In genomic region chr15:67123291-67123690, GRCh38 we compare ENCODE assay signal across 7 cellular contexts. TPM values are rescaled to one million over a fixed set of nuclear protein-coding genes. Genes with fewer than 3 reads are reported as not detected.
DNase-seq lines count a peak whose midpoint lies in the region; ATAC-seq and TF ChIP-seq lines count a peak whose summit lies in the region.
"Not testable (repeated sequence)": the region's sequence is repeated elsewhere in the genome, so short reads cannot be mapped to it uniquely, and the experiment has no call there.

No MANE protein-coding gene starts in this region.

- H3K27ac Mint-ChIP-seq in CD4-positive, CD25-positive, alpha-beta regulatory T cell = peak overlapping the region; percentile 40 to 92 (median 66)
- H3K27ac Mint-ChIP-seq in activated CD4-positive, alpha-beta T cell treated with anti-CD3 and anti-CD28 coated beads, Interleukin-2, amount 10 ng/mL, durations not matched to agents 24 days and 14 days = peak overlapping the region; percentile 56

- H3K36me3 Mint-ChIP-seq in CD4-positive, CD25-positive, alpha-beta regulatory T cell = not testable (repeated sequence)
- peaks cover 41% of the 10 kb centered on the region for H3K36me3 Mint-ChIP-seq in activated CD4-positive, alpha-beta T cell treated with anti-CD3 and anti-CD28 coated beads, Interleukin-2, amount 10 ng/mL, durations not matched to agents 24 days and 14 days (ENCODE audit: low read depth)

- not testable (repeated sequence) for H3K4me3 ChIP-seq in CD4-positive, CD25-positive, alpha-beta regulatory T cell (ENCODE audit: low read depth, low read length); PC-3 (ENCODE audit: low read length); coronary artery; left ventricle myocardium inferior; trophoblast cell (ENCODE audit: low read depth, low read length); stomach

- not testable (repeated sequence) for H3K36me3 ChIP-seq in CD4-positive, CD25-positive, alpha-beta regulatory T cell (ENCODE audit: control insufficient read depth, insufficient read depth, low read length); PC-3 (ENCODE audit: low read depth, low read length); left ventricle myocardium inferior; stomach
- H3K36me3 ChIP-seq in trophoblast cell (ENCODE audit: control insufficient read depth in 1 of 2, insufficient read depth in 2 of 2, low read length in 2 of 2) = peaks cover 0 to 10% of the 10 kb centered on the region in 2 experiments

- H2AFZ ChIP-seq in PC-3 (ENCODE audit: low read length); trophoblast cell (ENCODE audit: insufficient read depth, low read length, poor library complexity): not testable (repeated sequence)

- not testable (repeated sequence) for TF ChIP-seq POLR2A in stomach (IDR thresholded peaks at IDR 0.05)

- not testable (repeated sequence) for H4K91ac ChIP-seq in trophoblast cell (ENCODE audit: low read depth, low read length)

- H3K4me1 ChIP-seq in CD4-positive, CD25-positive, alpha-beta regulatory T cell (ENCODE audit: control insufficient read depth, insufficient read depth, low read length, poor library complexity, severe bottlenecking) = peaks cover 49% of the 10 kb centered on the region
- H3K4me1 ChIP-seq in PC-3 (ENCODE audit: insufficient read depth, low read length) (peaks cover 85% of the 10 kb centered on the region), left ventricle myocardium inferior (peaks cover 93% of the 10 kb centered on the region), trophoblast cell (ENCODE audit: control insufficient read depth in 1 of 2, insufficient read depth in 2 of 2, low read length in 2 of 2) (peaks cover 32 to 49% of the 10 kb centered on the region in 2 experiments), stomach (peaks cover 63 to 92% (median 79%) of the 10 kb centered on the region in 4 donors)

- not testable (repeated sequence) for H3K18ac ChIP-seq in trophoblast cell (ENCODE audit: low read length)

- not testable (repeated sequence) for H2AK5ac ChIP-seq in trophoblast cell (ENCODE audit: low read length)

- intact Hi-C loops in PC-3 (cut with micrococcal nuclease); activated CD4-positive, alpha-beta T cell treated with anti-CD3 and anti-CD28 coated beads, Interleukin-2, amount 10 ng/mL, durations not matched to agents 24 days and 14 days (cut with micrococcal nuclease); left ventricle myocardium inferior (cut with micrococcal nuclease): not testable (repeated sequence)
- intact Hi-C loops in stomach (cut with DNase I; ENCODE audit: low total_unique reads) = loop anchor here (10.0 kb wide), 1 partner anchor 58 kb away; the partner anchor contains the start of gene SMAD3

- not testable (repeated sequence) for H3K79me1 ChIP-seq in trophoblast cell (ENCODE audit: low read length)

- TF ChIP-seq EP300 in stomach (IDR thresholded peaks at IDR 0.05) = not testable (repeated sequence)

- not testable (repeated sequence) for H4K8ac ChIP-seq in trophoblast cell (ENCODE audit: low read depth, low read length)

- not testable (repeated sequence) for DNase-seq in CD4-positive, CD25-positive, alpha-beta regulatory T cell; PC-3; activated CD4-positive, alpha-beta T cell treated with anti-CD3 and anti-CD28 coated beads, Interleukin-2, amount 10 ng/mL, durations not matched to agents 24 days and 14 days; coronary artery (ENCODE audit: low spot score); left ventricle myocardium inferior; stomach
- peak; percentile 46 to 87 for DNase-seq in trophoblast cell

- peak overlapping the region in 1 of 4 donors; percentile 21 for H3K4me3 Mint-ChIP-seq in CD4-positive, CD25-positive, alpha-beta regulatory T cell
- not testable (repeated sequence) for H3K4me3 Mint-ChIP-seq in activated CD4-positive, alpha-beta T cell treated with anti-CD3 and anti-CD28 coated beads, Interleukin-2, amount 10 ng/mL, durations not matched to agents 24 days and 14 days

- H3K9me3 Mint-ChIP-seq in CD4-positive, CD25-positive, alpha-beta regulatory T cell; activated CD4-positive, alpha-beta T cell treated with anti-CD3 and anti-CD28 coated beads, Interleukin-2, amount 10 ng/mL, durations not matched to agents 24 days and 14 days: not testable (repeated sequence)

- not testable (repeated sequence) for H4K20me1 ChIP-seq in PC-3 (ENCODE audit: low read length)

- not testable (repeated sequence) for H2BK5ac ChIP-seq in trophoblast cell (ENCODE audit: low read depth, low read length, poor library complexity)

- no CpG with 5 or more reads among the region's 8 CpGs for WGBS in trophoblast cell (ENCODE audit: extremely low coverage, insufficient coverage, insufficient read length)
- 91 to 96% (median 94%) methylated on average over 8 of the region's 8 CpGs for WGBS in stomach, 5 donors

- H3F3A ChIP-seq in PC-3 (ENCODE audit: low read length, unreplicated experiment) = peaks cover 20% of the 10 kb centered on the region

- H3K79me2 ChIP-seq in PC-3 (ENCODE audit: low read length) = peaks cover 83% of the 10 kb centered on the region
- H3K79me2 ChIP-seq in trophoblast cell (ENCODE audit: control insufficient read depth, insufficient read depth, low read length, poor library complexity) = not testable (repeated sequence)

- POLR2A ChIA-PET in PC-3 (lab: Charles Lee; ENCODE audit: unreplicated experiment) = not testable (repeated sequence)

- not testable (repeated sequence) for H3K27me3 ChIP-seq in CD4-positive, CD25-positive, alpha-beta regulatory T cell (ENCODE audit: control insufficient read depth, insufficient read depth, low read length); PC-3 (ENCODE audit: low read length); left ventricle myocardium inferior (ENCODE audit: low read depth); trophoblast cell (ENCODE audit: insufficient read depth, low read length); stomach

- not testable (repeated sequence) for H3K4ac ChIP-seq in trophoblast cell (ENCODE audit: low read depth, low read length)

- not testable (repeated sequence) for BruUV-seq in PC-3 (replicated peaks; lab: Mats Ljungman, UMichigan)

- H3K14ac ChIP-seq in trophoblast cell (ENCODE audit: low read length) = not testable (repeated sequence)

- H2BK12ac ChIP-seq in trophoblast cell (ENCODE audit: low read length) = not testable (repeated sequence)

- not testable (repeated sequence) for H3K27me3 Mint-ChIP-seq in CD4-positive, CD25-positive, alpha-beta regulatory T cell; activated CD4-positive, alpha-beta T cell treated with anti-CD3 and anti-CD28 coated beads, Interleukin-2, amount 10 ng/mL, durations not matched to agents 24 days and 14 days

- H3K9me3 ChIP-seq in CD4-positive, CD25-positive, alpha-beta regulatory T cell (ENCODE audit: control insufficient read depth in 2 of 2, low read length in 2 of 2); PC-3 (ENCODE audit: low read length); left ventricle myocardium inferior (replicated peaks); trophoblast cell (ENCODE audit: insufficient read depth, low read depth, low read length); stomach: not testable (repeated sequence)

- TF ChIP-seq CTCF in PC-3 (conservative IDR thresholded peaks at IDR 0.05; ENCODE audit: low read depth, low read length); coronary artery (IDR thresholded peaks at IDR 0.05); left ventricle myocardium inferior (IDR thresholded peaks at IDR 0.05; ENCODE audit: borderline replicate concordance); stomach (IDR thresholded peaks at IDR 0.05): not testable (repeated sequence)

- not testable (repeated sequence) for H3K23ac ChIP-seq in trophoblast cell (ENCODE audit: low read length)

- CTCF ChIA-PET in PC-3 (lab: Charles Lee) = interaction anchor here (0.7 kb wide), 1 partner anchor 28 kb away, joined by 3 read pairs; no protein-coding TSS in a partner anchor

- H3K4me2 ChIP-seq in PC-3 (ENCODE audit: low read length); trophoblast cell (ENCODE audit: low read length): not testable (repeated sequence)

- H3K9me2 ChIP-seq in PC-3 (replicated peaks; ENCODE audit: low read length) = not testable (repeated sequence)

- H3K4me1 Mint-ChIP-seq in CD4-positive, CD25-positive, alpha-beta regulatory T cell = peaks cover 24 to 95% (median 72%) of the 10 kb centered on the region in 4 donors
- H3K4me1 Mint-ChIP-seq in activated CD4-positive, alpha-beta T cell treated with anti-CD3 and anti-CD28 coated beads, Interleukin-2, amount 10 ng/mL, durations not matched to agents 24 days and 14 days = peaks cover 87% of the 10 kb centered on the region

- not testable (repeated sequence) for ATAC-seq in CD4-positive, CD25-positive, alpha-beta regulatory T cell (ENCODE audit: low read depth in 2 of 2); PC-3

- H3K9ac ChIP-seq in PC-3 (ENCODE audit: low read length); trophoblast cell (ENCODE audit: low read length): not testable (repeated sequence)

- peak overlapping the region; percentile 62 for H3K27ac ChIP-seq in CD4-positive, CD25-positive, alpha-beta regulatory T cell (ENCODE audit: insufficient read depth, low read length, poor library complexity, severe bottlenecking)
- peak overlapping the region; percentile 100 for H3K27ac ChIP-seq in PC-3 (ENCODE audit: low read length)
- H3K27ac ChIP-seq in coronary artery = peak overlapping the region; percentile 49 to 88
- H3K27ac ChIP-seq in left ventricle myocardium inferior (replicated peaks) = peak overlapping the region; percentile 96
- H3K27ac ChIP-seq in trophoblast cell (ENCODE audit: low read depth, low read length) = not testable (repeated sequence)
- H3K27ac ChIP-seq in stomach = peak overlapping the region in 3 of 5 donors; percentile 80 to 95 (median 91)

- H2BK120ac ChIP-seq in trophoblast cell (ENCODE audit: insufficient read depth, low read length, poor library complexity) = not testable (repeated sequence)

- not testable (repeated sequence) for H4K12ac ChIP-seq in trophoblast cell (ENCODE audit: low read depth, low read length)

RNA-seq across cellular contexts. Expression of gene SMAD3, which starts 57.9 kb away (rescaled TPM):
- 76.6 TPM for total RNA-seq in CD4-positive, CD25-positive, alpha-beta regulatory T cell
- 10 to 100 TPM; 12.0 to 17.0 (median 14.5) TPM for polyA plus RNA-seq in CD4-positive, CD25-positive, alpha-beta regulatory T cell
- total RNA-seq in PC-3 (2014; rRNA removed) (75.6 and 86.4 TPM in 2 replicates), left ventricle myocardium inferior (18.8 TPM), stomach (100 to 1,000 TPM in 1 of 5 donors, 10 to 100 TPM in 4; 22.8 to 103 (median 48.1) TPM)
- 59.9 and 61.6 TPM in 2 replicates for total RNA-seq in activated CD4-positive, alpha-beta T cell treated with anti-CD3 and anti-CD28 coated beads, Interleukin-2, amount 10 ng/mL, durations not matched to agents 24 days and 14 days
- 49.5 and 54.4 TPM in 2 replicates for polyA plus RNA-seq in trophoblast cell (2013)
- 10 to 100 TPM in 2 of 3 donors, 1 to 10 TPM in 1; 6.8 to 18.2 (median 10.7) TPM for polyA plus RNA-seq in stomach
